16 cellular contexts compared by ENCODE assay signal in the genomic region with DNA sequence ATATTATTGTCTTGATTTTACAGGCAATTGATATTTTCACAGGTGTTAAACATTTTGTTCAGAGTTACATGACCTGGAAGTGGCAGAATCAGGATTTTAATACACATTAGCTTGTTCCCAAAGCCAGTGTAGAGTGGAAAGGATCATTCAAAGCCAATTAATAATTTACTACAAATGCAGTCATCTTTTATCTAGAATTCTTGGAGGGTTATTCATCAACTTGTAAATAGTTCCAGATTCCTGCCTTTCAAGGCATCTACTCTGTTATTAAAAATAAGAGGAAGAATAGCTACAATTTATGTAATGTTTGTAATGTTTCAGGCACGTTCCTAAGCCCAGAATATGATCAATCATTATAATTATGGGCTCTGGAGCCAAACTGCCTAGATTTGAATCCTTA.
DNase-seq lines count a peak whose midpoint lies in the region; ATAC-seq and TF ChIP-seq lines count a peak whose summit lies in the region.
"Had no signal": no experiment of that assay in that cellular context is flagged by ENCODE, and none has a peak within 500 bp of the region (broad histone marks: within the 10 kb centered on the region; RNA-seq: fewer than 3 reads in every experiment).

No MANE protein-coding gene starts in this region.

- H3K9me2 ChIP-seq in GM23248 (ENCODE audit: insufficient read depth) = no peaks in the 10 kb centered on the region

- 0 to 4% methylated on average over 1 of the region's 1 CpG for WGBS in GM23248 (ENCODE audit: low coverage in 1 of 2, low lambda C conversion rate in 2 of 2, missing lambda C conversion rate in 2 of 2), 2 experiments
- no CpG with 5 or more reads among the region's 1 CpG for WGBS in mesenchymal stem cell

- in situ Hi-C loops in GM23248 (cut with MboI) (no loop called here), GM13977 (cut with MboI; ENCODE audit: low pct_unique_long_range_greater_than_20kb, low sequenced_read_pairs, unreplicated experiment) (no loop called here)

- peaks cover 9% of the 10 kb centered on the region for H3K9me3 Mint-ChIP-seq in stimulated activated effector memory CD8-positive, alpha-beta T cell treated with anti-CD3 and anti-CD28 coated beads, Interleukin-12 subunit alpha, Interleukin-12 subunit beta, amount 100 ng/mL, for 72 hours

- no peak for ATAC-seq in stimulated activated effector memory CD8-positive, alpha-beta T cell treated with anti-CD3 and anti-CD28 coated beads, Interleukin-12 subunit alpha, Interleukin-12 subunit beta, amount 100 ng/mL, for 72 hours
- ATAC-seq: GM23338 had no signal

- H3K4ac ChIP-seq in mesenchymal stem cell (ENCODE audit: low read depth in 1 of 2, low read length in 2 of 2) = no peak overlapping the region

- H4K20me1 ChIP-seq in GM23248 (ENCODE audit: insufficient read depth) = no peaks in the 10 kb centered on the region

- no peaks in the 10 kb centered on the region for H3K79me1 ChIP-seq in mesenchymal stem cell (replicated peaks; ENCODE audit: low read length, poor library complexity, severe bottlenecking)

- no peaks in the 10 kb centered on the region for H3K36me3 Mint-ChIP-seq in stimulated activated effector memory CD8-positive, alpha-beta T cell treated with anti-CD3 and anti-CD28 coated beads, Interleukin-12 subunit alpha, Interleukin-12 subunit beta, amount 100 ng/mL, for 72 hours
- H3K36me3 Mint-ChIP-seq: CD4-positive, alpha-beta memory T cell had no signal

- H2AFZ ChIP-seq in GM23248 = no peak overlapping the region
- H2AFZ ChIP-seq in mesenchymal stem cell (ENCODE audit: low read depth, low read length) = no peak overlapping the region
- H2AFZ ChIP-seq: GM23338 had no signal

- no peak for TF ChIP-seq CTCF in AG10803 (conservative IDR thresholded peaks at IDR 0.05; ENCODE audit: low read length)
- TF ChIP-seq CTCF in fibroblast of pulmonary artery (IDR thresholded peaks at IDR 0.05; ENCODE audit: low read length, missing control alignments) = no peak
- no peak for TF ChIP-seq CTCF in GM13977 (IDR thresholded peaks at IDR 0.05; ENCODE audit: extremely low read depth, insufficient read depth, missing control alignments)

- no peaks in the 10 kb centered on the region for H3K4me1 Mint-ChIP-seq in stimulated activated effector memory CD8-positive, alpha-beta T cell treated with anti-CD3 and anti-CD28 coated beads, Interleukin-12 subunit alpha, Interleukin-12 subunit beta, amount 100 ng/mL, for 72 hours
- H3K4me1 Mint-ChIP-seq: B cell; CD4-positive, alpha-beta memory T cell; GM23338 had no signal

- H3K27me3 ChIP-seq in GM23248 (replicated peaks; ENCODE audit: insufficient read depth) (no peaks in the 10 kb centered on the region), mesenchymal stem cell (ENCODE audit: control insufficient read depth in 1 of 2, insufficient read depth in 1 of 2, low read length in 2 of 2) (no peaks in the 10 kb centered on the region)

- no peaks in the 10 kb centered on the region for H3K79me2 ChIP-seq in GM23248 (ENCODE audit: insufficient read depth)

- H3K9me3 ChIP-seq in GM23248 (ENCODE audit: low read depth) = no peaks in the 10 kb centered on the region
- peaks cover 4% of the 10 kb centered on the region for H3K9me3 ChIP-seq in mesenchymal stem cell (ENCODE audit: control insufficient read depth, low read length)

- no peak overlapping the region for H3K23ac ChIP-seq in mesenchymal stem cell (ENCODE audit: low read length in 2 of 2)

- no peak overlapping the region for H4K91ac ChIP-seq in mesenchymal stem cell (ENCODE audit: low read length)

- no peak overlapping the region for H3K9ac ChIP-seq in GM23248
- peak overlapping the region; percentile 10 for H3K9ac ChIP-seq in mesenchymal stem cell (ENCODE audit: low read length)

- H3K27ac ChIP-seq in GM23248 (no peak overlapping the region), mesenchymal stem cell (ENCODE audit: low read length, poor library complexity, severe bottlenecking) (peak overlapping the region; percentile 77)

- no peak overlapping the region for H3K27ac Mint-ChIP-seq in stimulated activated effector memory CD8-positive, alpha-beta T cell treated with anti-CD3 and anti-CD28 coated beads, Interleukin-12 subunit alpha, Interleukin-12 subunit beta, amount 100 ng/mL, for 72 hours
- H3K27ac Mint-ChIP-seq: B cell; CD4-positive, alpha-beta memory T cell; GM23338 had no signal

- H3K4me3 ChIP-seq in AG10803 (ENCODE audit: low read length) = no peak overlapping the region
- H3K4me3 ChIP-seq in GM23248 = no peak overlapping the region
- no peak overlapping the region for H3K4me3 ChIP-seq in fibroblast of pulmonary artery (replicated peaks; ENCODE audit: low read depth, low read length)
- no peak overlapping the region for H3K4me3 ChIP-seq in mesenchymal stem cell (ENCODE audit: insufficient read depth in 1 of 2, low read depth in 1 of 2, low read length in 2 of 2)
- H3K4me3 ChIP-seq: GM23338 had no signal

- H3K36me3 ChIP-seq in GM23248 (ENCODE audit: low read depth) (no peaks in the 10 kb centered on the region), mesenchymal stem cell (ENCODE audit: control insufficient read depth in 1 of 2, insufficient read depth in 2 of 2, low read depth in 1 of 2, low read length in 2 of 2) (no peaks in the 10 kb centered on the region)

- no peak overlapping the region for H2BK15ac ChIP-seq in mesenchymal stem cell (ENCODE audit: low read depth, poor library complexity, severe bottlenecking)

- no peak overlapping the region for H4K8ac ChIP-seq in mesenchymal stem cell (ENCODE audit: low read length)

- H3K4me2 ChIP-seq in GM23248 (ENCODE audit: unreplicated experiment) (peak overlapping the region; percentile 2), mesenchymal stem cell (ENCODE audit: low read length, poor library complexity, severe bottlenecking) (no peak overlapping the region)
- H3K4me2 ChIP-seq: GM23338 had no signal

- H3K18ac ChIP-seq in mesenchymal stem cell (ENCODE audit: low read depth in 1 of 2, low read length in 2 of 2) = no peak overlapping the region

- H2BK12ac ChIP-seq in mesenchymal stem cell (ENCODE audit: low read length in 2 of 2) = no peak overlapping the region

- peaks cover 38% of the 10 kb centered on the region for H3K4me1 ChIP-seq in GM23248 (ENCODE audit: insufficient read depth)
- peaks cover 5% of the 10 kb centered on the region for H3K4me1 ChIP-seq in mesenchymal stem cell (ENCODE audit: control insufficient read depth, insufficient read depth, low read depth, low read length)

- H2AK5ac ChIP-seq in mesenchymal stem cell (ENCODE audit: low read length, severe bottlenecking) = no peak overlapping the region

- H3K4me3 Mint-ChIP-seq in stimulated activated effector memory CD8-positive, alpha-beta T cell treated with anti-CD3 and anti-CD28 coated beads, Interleukin-12 subunit alpha, Interleukin-12 subunit beta, amount 100 ng/mL, for 72 hours = no peak overlapping the region
- H3K4me3 Mint-ChIP-seq: B cell; CD4-positive, alpha-beta memory T cell; GM23338 had no signal

- no peak overlapping the region for H3K14ac ChIP-seq in mesenchymal stem cell (ENCODE audit: low read length in 2 of 2)

- H2BK120ac ChIP-seq in mesenchymal stem cell (ENCODE audit: low read depth, low read length) = no peak overlapping the region

- H3F3A ChIP-seq in GM23248 (ENCODE audit: insufficient read depth) = peaks cover 22% of the 10 kb centered on the region

- DNase-seq in AG10803 (ENCODE audit: low read depth) (peak; percentile 66), GM23248 (peak; percentile 59), fibroblast of pulmonary artery (ENCODE audit: low read depth) (peak; percentile 3), mesenchymal stem cell (no peak), GM13977 (ENCODE audit: low spot score) (no peak), NCI-H146 treated with DMSO at 0.1 percent for 48 hours (lab: John Stamatoyannopoulos, UW; ENCODE audit: unreplicated experiment) (no peak), SHP77 treated with DMSO at 0.1 percent for 48 hours (lab: John Stamatoyannopoulos, UW) (no peak)
- no peak for DNase-seq in stimulated activated effector memory CD8-positive, alpha-beta T cell treated with anti-CD3 and anti-CD28 coated beads, Interleukin-12 subunit alpha, Interleukin-12 subunit beta, amount 100 ng/mL, for 72 hours (ENCODE audit: low spot score in 2 of 2)
- DNase-seq: CD4-positive, alpha-beta memory T cell; KG1; NCI-H1092; NCI-H1694 treated with DMSO at 0.1 percent for 48 hours; NCI-H69; NK-92 treated with Interleukin-12 subunit alpha and Interleukin-12 subunit beta, amount 100 ng/mL, for 24 hours had no signal

- H2BK5ac ChIP-seq in mesenchymal stem cell (ENCODE audit: low read depth, low read length, poor library complexity, severe bottlenecking) = no peak overlapping the region

Comparison
In these comparisons a context has a peak if more than half of its experiments do, and no peak if none do; other contexts are left out.
1. DNase-seq: peak in AG10803 (single experiment), GM23248 (single experiment) and fibroblast of pulmonary artery (single experiment); none in mesenchymal stem cell (single experiment), GM13977 (single experiment), NCI-H146 treated with DMSO at 0.1 percent for 48 hours (single experiment), SHP77 treated with DMSO at 0.1 percent for 48 hours (single experiment) and stimulated activated effector memory CD8-positive, alpha-beta T cell treated with anti-CD3 and anti-CD28 coated beads, Interleukin-12 subunit alpha, Interleukin-12 subunit beta, amount 100 ng/mL, for 72 hours (0 of 2).